Comparison of ENCODE assay signal across 8 cellular contexts in the genomic region with DNA sequence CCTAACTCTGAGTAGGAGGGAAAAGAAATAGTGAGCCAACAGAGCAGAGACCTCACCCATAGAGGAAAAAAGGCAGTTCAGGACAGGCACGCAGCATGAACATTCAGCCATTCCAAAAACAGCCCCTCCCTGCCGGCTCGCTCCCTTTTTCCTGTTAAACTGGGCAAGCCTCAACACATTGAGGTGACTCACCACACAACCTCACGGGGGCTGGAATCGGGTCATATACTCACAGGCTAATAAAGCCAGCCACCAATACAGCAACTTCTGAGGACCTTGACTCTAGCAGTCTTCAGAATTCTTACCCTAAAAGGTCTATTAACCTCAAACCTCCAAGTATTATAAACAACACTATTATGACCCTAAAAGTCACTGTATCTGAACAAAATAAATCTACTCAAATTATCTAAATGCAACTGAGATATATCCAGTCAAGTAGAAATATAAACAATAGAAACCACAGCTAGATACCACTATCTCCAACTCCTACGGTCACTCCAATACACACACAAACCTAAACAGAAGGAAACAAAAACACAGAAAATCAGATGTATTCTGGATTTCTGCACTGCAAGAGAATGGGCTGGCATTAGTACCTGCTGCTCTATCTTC. TPM values are rescaled to one million over a fixed set of nuclear protein-coding genes. Genes with fewer than 3 reads are reported as not detected.
A peak's percentile ranks its signal among the peaks of the same experiment; 100 is the strongest.
DNase-seq lines count a peak whose midpoint lies in the region; ATAC-seq, FAIRE-seq and TF ChIP-seq lines count a peak whose summit lies in the region.

No MANE protein-coding gene starts in this region.

- FAIRE-seq in HepG2 (lab: Jason Lieb, UNC): no peak

- H3K9me3 ChIP-seq in right lobe of liver (no peaks in the 10 kb centered on the region), HepG2 (ENCODE audit: low read length) (no peaks in the 10 kb centered on the region), mesodermal cell (ENCODE audit: control insufficient read depth, low read length) (no peaks in the 10 kb centered on the region)

- DNase-seq in right lobe of liver (peak in 1 of 3 donors; percentile 36), HepG2 (ENCODE audit: low spot score) (no peak), dedifferentiated amniotic fluid mesenchymal stem cell (ENCODE audit: extremely low spot score) (peak; percentile 91)
- DNase-seq in stimulated activated naive CD4-positive, alpha-beta T cell treated with Interleukin-2 at 50 U/mL for 16 hours (lab: John Stamatoyannopoulos, UW): no peak
- DNase-seq in naive thymus-derived CD8-positive, alpha-beta T cell: no peak
- DNase-seq in activated CD4-positive, alpha-beta T cell treated with anti-CD3 and anti-CD28 coated beads, Interleukin-2, amount 50 U/mL, for 4 hours: no peak

- ATAC-seq in right lobe of liver (peak; percentile 28 to 87 (median 62)), HepG2 (no peak), GM18498 (IDR thresholded peaks at IDR 0.05; ENCODE audit: unreplicated experiment) (no peak)
- no peak for ATAC-seq in naive thymus-derived CD8-positive, alpha-beta T cell

- POLR2A ChIA-PET in HepG2 (lab: Yijun Ruan, JAX): no interaction called here
- POLR2A ChIA-PET in naive thymus-derived CD8-positive, alpha-beta T cell (lab: Charles Lee): no interaction called here

- H2AFZ ChIP-seq in HepG2 (ENCODE audit: low read length): no peak overlapping the region

- H3K27me3 Mint-ChIP-seq in naive thymus-derived CD8-positive, alpha-beta T cell: peaks cover 0 to 3% (median 0%) of the 10 kb centered on the region in 5 donors

- TF ChIP-seq CTCF in right lobe of liver (IDR thresholded peaks at IDR 0.05): no peak
- no peak for TF ChIP-seq CTCF in HepG2 (CRISPR knock-in tag; IDR thresholded peaks at IDR 0.05)

- H3K27ac Mint-ChIP-seq in naive thymus-derived CD8-positive, alpha-beta T cell: peak overlapping the region in 2 of 10 donors; percentile 9 to 59

- peaks cover 56% of the 10 kb centered on the region for H3K79me2 ChIP-seq in HepG2 (ENCODE audit: insufficient read depth, low read length)

- TF ChIP-seq POLR2A in right lobe of liver (IDR thresholded peaks at IDR 0.05) (no peak), HepG2 (IDR thresholded peaks at IDR 0.05; ENCODE audit: insufficient read depth in 1 of 2, low read depth in 2 of 2, low read length in 2 of 2) (no peak)

- H3K4me2 ChIP-seq in HepG2 (ENCODE audit: low read depth, low read length): no peak overlapping the region

- peaks cover 0 to 38% (median 17%) of the 10 kb centered on the region in 3 donors for H3K36me3 Mint-ChIP-seq in naive thymus-derived CD8-positive, alpha-beta T cell

- peaks cover 20 to 62% (median 47%) of the 10 kb centered on the region in 4 donors for H3K4me1 Mint-ChIP-seq in naive thymus-derived CD8-positive, alpha-beta T cell

- H3K4me3 ChIP-seq in right lobe of liver (no peak overlapping the region), HepG2 (replicated peaks in 1 of 3; ENCODE audit: insufficient read depth in 1 of 3, low read depth in 2 of 3, low read length in 3 of 3) (no peak overlapping the region), mesodermal cell (ENCODE audit: extremely low read depth, insufficient read depth, low read length, poor library complexity, severe bottlenecking) (peak overlapping the region; percentile 9)

- peak overlapping the region in 1 of 10 donors; percentile 61 for H3K4me3 Mint-ChIP-seq in naive thymus-derived CD8-positive, alpha-beta T cell

- H3K9ac ChIP-seq in HepG2 (ENCODE audit: insufficient read depth, low read depth, low read length): no peak overlapping the region

- CTCF ChIA-PET in HepG2 (lab: Yijun Ruan, JAX; ENCODE audit: low intra/inter-chr PET ratio, low total read pairs): no interaction called here

- H3K36me3 ChIP-seq in right lobe of liver: peaks cover 0 to 19% (median 0%) of the 10 kb centered on the region in 4 donors
- peaks cover 14 to 64% of the 10 kb centered on the region in 2 experiments for H3K36me3 ChIP-seq in HepG2 (replicated peaks in 1 of 2; ENCODE audit: control insufficient read depth in 1 of 2, insufficient read depth in 2 of 2, low read length in 2 of 2)
- H3K36me3 ChIP-seq in mesodermal cell (ENCODE audit: control insufficient read depth, insufficient read depth, low read length): peaks cover 44% of the 10 kb centered on the region

- 48% methylated on average over 6 of the region's 6 CpGs for WGBS in right lobe of liver (ENCODE audit: insufficient coverage, low coverage, low lambda C conversion rate, missing lambda C conversion rate)
- 96% methylated on average over 5 of the region's 6 CpGs for WGBS in HepG2 (ENCODE audit: low lambda C conversion rate)
- WGBS in mesodermal cell (ENCODE audit: insufficient coverage in 2 of 2), 2 experiments: 23 to 24% methylated on average over 4 to 5 of the region's 6 CpGs

- intact Hi-C loops in right lobe of liver (cut with DNase I) (no loop called here), HepG2 (cut with micrococcal nuclease; ENCODE audit: unreplicated experiment) (no loop called here)

- TF ChIP-seq RAD21 in HepG2 (CRISPR knock-in tag; IDR thresholded peaks at IDR 0.05): no peak

- no peaks in the 10 kb centered on the region for H3K27me3 ChIP-seq in right lobe of liver
- no peaks in the 10 kb centered on the region for H3K27me3 ChIP-seq in HepG2 (ENCODE audit: control insufficient read depth in 1 of 2, insufficient read depth in 2 of 2, low read length in 2 of 2)

- no peaks in the 10 kb centered on the region for H3K9me3 Mint-ChIP-seq in naive thymus-derived CD8-positive, alpha-beta T cell

- in situ Hi-C loops in HepG2 (cut with HindIII; ENCODE audit: extremely low pct_ligation_motif_present, low pct_unique_long_range_greater_than_20kb): no loop called here

- BruUV-seq in HepG2 (replicated peaks; lab: Mats Ljungman, UMichigan): no TSS peak

- H3K27ac ChIP-seq in right lobe of liver (no peak overlapping the region), HepG2 (ENCODE audit: extremely low read length, insufficient read depth, low read length) (no peak overlapping the region), mesodermal cell (ENCODE audit: low read depth, low read length, severe bottlenecking) (peak overlapping the region; percentile 90)

- TF ChIP-seq EP300 in HepG2 (IDR thresholded peaks at IDR 0.05; ENCODE audit: low read depth in 2 of 2, low read length in 2 of 2) (no peak), HepG2 (CRISPR knock-in tag; IDR thresholded peaks at IDR 0.05; ENCODE audit: borderline replicate concordance) (no peak)

- no peaks in the 10 kb centered on the region for H3K4me1 ChIP-seq in right lobe of liver
- H3K4me1 ChIP-seq in HepG2 (ENCODE audit: insufficient read depth, low read length): peaks cover 44% of the 10 kb centered on the region
- peaks cover 32% of the 10 kb centered on the region for H3K4me1 ChIP-seq in mesodermal cell (ENCODE audit: control insufficient read depth, insufficient read depth, low read length, poor library complexity, severe bottlenecking)

- H4K20me1 ChIP-seq in HepG2 (ENCODE audit: insufficient read depth, low read length): peaks cover 40% of the 10 kb centered on the region

RNA-seq across cellular contexts. Expression of gene YBX3, which starts 6.3 kb away (rescaled TPM):
- total RNA-seq in right lobe of liver (10 to 100 TPM; 16.0 to 34.2 (median 23.2) TPM), HepG2 (2016; rRNA removed; fragmentation: Illumina TruSeq; extraction: Trizol) (62.6 and 77.5 TPM in 2 replicates)
- total RNA-seq in HepG2 (2016; cell fraction: cytosol; rRNA removed; fragmentation: Illumina TruSeq; extraction: Trizol; ENCODE audit: low read depth): 196 and 201 TPM in 2 replicates
- total RNA-seq in HepG2 (2016; cell fraction: insoluble cytoplasmic fraction; rRNA removed; fragmentation: Illumina TruSeq; extraction: Trizol): 52.0 and 76.4 TPM in 2 replicates
- 193 and 202 TPM in 2 replicates for total RNA-seq in HepG2 (2016; cell fraction: membrane; rRNA removed; fragmentation: Illumina TruSeq; extraction: Trizol)
- total RNA-seq in HepG2 (2016; cell fraction: nucleus; rRNA removed; fragmentation: Illumina TruSeq; extraction: Trizol): 85.5 and 101 TPM in 2 replicates
- polyA plus RNA-seq in HepG2 (2011; rRNA removed): 99.6 and 107 TPM in 2 replicates
- 78.6 and 78.7 TPM in 2 replicates for polyA plus RNA-seq in HepG2 (2011; cell fraction: cytosol; rRNA removed)
- polyA plus RNA-seq in HepG2 (2011; cell fraction: nucleus; rRNA removed): 376 and 410 TPM in 2 replicates
- polyA plus RNA-seq in HepG2 (2012): 107 and 155 TPM in 2 replicates
- 380 and 410 TPM in 2 replicates for polyA plus RNA-seq in HepG2 (2016; cell fraction: cytosol; fragmentation: Illumina TruSeq; extraction: Trizol; ENCODE audit: low read depth)
- 105 and 112 TPM in 2 replicates for polyA plus RNA-seq in HepG2 (2016; cell fraction: insoluble cytoplasmic fraction; fragmentation: Illumina TruSeq; extraction: Trizol; ENCODE audit: low read depth)
- polyA plus RNA-seq in HepG2 (2016; cell fraction: membrane; fragmentation: Illumina TruSeq; extraction: Trizol; ENCODE audit: low read depth): 302 and 346 TPM in 2 replicates
- polyA plus RNA-seq in HepG2 (2016; cell fraction: nucleus; fragmentation: Illumina TruSeq; extraction: Trizol; ENCODE audit: insufficient read depth, low read depth): 178 and 216 TPM in 2 replicates
- 56.6 and 119 TPM in 2 replicates for polyA minus RNA-seq in HepG2 (2011; rRNA and poly(A)+ RNA removed; ENCODE audit: low replicate concordance)
- polyA minus RNA-seq in HepG2 (2011; cell fraction: cytosol; rRNA and poly(A)+ RNA removed): 28.9 and 30.7 TPM in 2 replicates
- 154 and 197 TPM in 2 replicates for polyA minus RNA-seq in HepG2 (2011; cell fraction: nucleus; rRNA and poly(A)+ RNA removed)
- polyA plus RNA-seq in mesodermal cell (2013, experiment 1 of 2): 326 TPM
- polyA plus RNA-seq in mesodermal cell (2013, experiment 2 of 2): 349 TPM
- total RNA-seq in naive thymus-derived CD8-positive, alpha-beta T cell: 10 to 100 TPM; 86.0 to 88.6 TPM
- polyA plus RNA-seq in naive thymus-derived CD8-positive, alpha-beta T cell: 10 to 100 TPM; 56.6 to 80.1 (median 62.5) TPM

RNA-seq across cellular contexts. Expression of gene STYK1, which starts 43.0 kb away (rescaled TPM):
- total RNA-seq in right lobe of liver (not detected), HepG2 (2016; rRNA removed; fragmentation: Illumina TruSeq; extraction: Trizol) (not detected in 2 replicates)
- not detected in 2 replicates for total RNA-seq in HepG2 (2016; cell fraction: cytosol; rRNA removed; fragmentation: Illumina TruSeq; extraction: Trizol; ENCODE audit: low read depth)
- not detected in 2 replicates for total RNA-seq in HepG2 (2016; cell fraction: insoluble cytoplasmic fraction; rRNA removed; fragmentation: Illumina TruSeq; extraction: Trizol)
- not detected in 2 replicates for total RNA-seq in HepG2 (2016; cell fraction: membrane; rRNA removed; fragmentation: Illumina TruSeq; extraction: Trizol)
- not detected in 2 replicates for total RNA-seq in HepG2 (2016; cell fraction: nucleus; rRNA removed; fragmentation: Illumina TruSeq; extraction: Trizol)
- polyA plus RNA-seq in HepG2 (2011; rRNA removed): not detected in 2 replicates
- polyA plus RNA-seq in HepG2 (2011; cell fraction: cytosol; rRNA removed): not detected in 2 replicates
- polyA plus RNA-seq in HepG2 (2011; cell fraction: nucleus; rRNA removed): not detected in 2 replicates
- polyA plus RNA-seq in HepG2 (2012): not detected in 2 replicates
- polyA plus RNA-seq in HepG2 (2016; cell fraction: cytosol; fragmentation: Illumina TruSeq; extraction: Trizol; ENCODE audit: low read depth): not detected in 2 replicates
- polyA plus RNA-seq in HepG2 (2016; cell fraction: insoluble cytoplasmic fraction; fragmentation: Illumina TruSeq; extraction: Trizol; ENCODE audit: low read depth): not detected in 2 replicates
- polyA plus RNA-seq in HepG2 (2016; cell fraction: membrane; fragmentation: Illumina TruSeq; extraction: Trizol; ENCODE audit: low read depth): not detected in 2 replicates
- not detected in 2 replicates for polyA plus RNA-seq in HepG2 (2016; cell fraction: nucleus; fragmentation: Illumina TruSeq; extraction: Trizol; ENCODE audit: insufficient read depth, low read depth)
- polyA minus RNA-seq in HepG2 (2011; rRNA and poly(A)+ RNA removed; ENCODE audit: low replicate concordance): 9.3 TPM in 1 of 2 replicates, not detected in the other
- not detected in 2 replicates for polyA minus RNA-seq in HepG2 (2011; cell fraction: cytosol; rRNA and poly(A)+ RNA removed)
- not detected in 2 replicates for polyA minus RNA-seq in HepG2 (2011; cell fraction: nucleus; rRNA and poly(A)+ RNA removed)
- polyA plus RNA-seq in mesodermal cell (2013, experiment 1 of 2): not detected
- polyA plus RNA-seq in mesodermal cell (2013, experiment 2 of 2): 0.15 TPM
- under 1 TPM; 0.10 to 0.19 TPM for total RNA-seq in naive thymus-derived CD8-positive, alpha-beta T cell
- under 1 TPM in 1 of 3 donors, not detected in 2; 0.47 TPM for polyA plus RNA-seq in naive thymus-derived CD8-positive, alpha-beta T cell

Comparison
In these comparisons a context has a peak if more than half of its experiments do, and no peak if none do; other contexts are left out.
1. ATAC-seq: peak in right lobe of liver (4 of 4); none in HepG2 (single experiment), naive thymus-derived CD8-positive, alpha-beta T cell (0 of 2) and GM18498 (single experiment).